ENCODE assay signal across 9 cellular contexts in genomic region chr4:161564230-161564834, GRCh38.
A peak's percentile ranks its signal among the peaks of the same experiment; 100 is the strongest.
DNase-seq lines count a peak whose midpoint lies in the region; ATAC-seq, FAIRE-seq and TF ChIP-seq lines count a peak whose summit lies in the region.
"Had no signal": no experiment of that assay in that cellular context is flagged by ENCODE, and none has a peak within 500 bp of the region (broad histone marks: within the 10 kb centered on the region; RNA-seq: fewer than 3 reads in every experiment).

No MANE protein-coding gene starts in this region.

- H3K4me1 Mint-ChIP-seq in brain, result peaks cover 8% of the 10 kb centered on the region

- no peaks in the 10 kb centered on the region for H3K36me3 Mint-ChIP-seq in brain

- H3K9me3 Mint-ChIP-seq in brain, result no peaks in the 10 kb centered on the region

- TF ChIP-seq CTCF in D721Med (IDR thresholded peaks at IDR 0.05; ENCODE audit: insufficient read depth, missing control alignments), result peak; percentile 43
- TF ChIP-seq CTCF in brain (conservative IDR thresholded peaks at IDR 0.05), result peak; percentile 63 to 73
- TF ChIP-seq CTCF in WERI-Rb-1 (IDR thresholded peaks at IDR 0.05; ENCODE audit: low read depth, low read length), result no peak

- H3K27me3 Mint-ChIP-seq in brain, result no peaks in the 10 kb centered on the region

- H3K4me3 Mint-ChIP-seq in brain, result no peak overlapping the region

- no peaks in the 10 kb centered on the region for H3K27me3 ChIP-seq in WERI-Rb-1 (ENCODE audit: insufficient read depth, low read depth, severe bottlenecking)
- H3K27me3 ChIP-seq: MG63 had no signal

- no peak overlapping the region for H3K27ac Mint-ChIP-seq in brain

- FAIRE-seq in D721Med (lab: Jason Lieb, UNC), result no peak

- H3K27ac ChIP-seq in WERI-Rb-1, result no peak overlapping the region

- H3K36me3 ChIP-seq in WERI-Rb-1, result no peaks in the 10 kb centered on the region
- H3K36me3 ChIP-seq: MG63 had no signal

- no peaks in the 10 kb centered on the region for H3K9me3 ChIP-seq in WERI-Rb-1 (ENCODE audit: severe bottlenecking)
- H3K9me3 ChIP-seq: MG63 had no signal

- no peak for DNase-seq in D721Med (ENCODE audit: insufficient read length, low spot score)
- DNase-seq in Kasumi-1 (lab: John Stamatoyannopoulos, UW), result peak; percentile 1 to 43
- peak; percentile 24 to 28 for DNase-seq in lung microvascular endothelial cell (ENCODE audit: low read depth in 2 of 2)
- DNase-seq in activated CD4-positive, alpha-beta T cell treated with anti-CD3 and anti-CD28 coated beads, Interleukin-2, amount 50 U/mL, for 1 hour, result no peak
- DNase-seq in WERI-Rb-1, result no peak
- no peak for DNase-seq in UCSD-AML1 (lab: John Stamatoyannopoulos, UW; ENCODE audit: unreplicated experiment)
- DNase-seq: MG63 had no signal

- H3K4me3 ChIP-seq in WERI-Rb-1 (ENCODE audit: low read depth, low read length), result no peak overlapping the region
- H3K4me3 ChIP-seq: MG63 had no signal

- ATAC-seq in GM21515 (IDR thresholded peaks at IDR 0.05; ENCODE audit: unreplicated experiment), result no peak

Comparison
In these comparisons a context has a peak if more than half of its experiments do, and no peak if none do; other contexts are left out.
1. DNase-seq: peak in Kasumi-1 (2 of 2) and lung microvascular endothelial cell (2 of 2); none in D721Med (single experiment), activated CD4-positive, alpha-beta T cell treated with anti-CD3 and anti-CD28 coated beads, Interleukin-2, amount 50 U/mL, for 1 hour (single experiment), WERI-Rb-1 (single experiment) and UCSD-AML1 (single experiment).